ENCODE assay signal across 13 cellular contexts in genomic region chr6:149166747-149167146, GRCh38.
DNase-seq lines count a peak whose midpoint lies in the region; FAIRE-seq and TF ChIP-seq lines count a peak whose summit lies in the region.
"Had no signal": no experiment of that assay in that cellular context is flagged by ENCODE, and none has a peak within 500 bp of the region (broad histone marks: within the 10 kb centered on the region; RNA-seq: fewer than 3 reads in every experiment).

No MANE protein-coding gene starts in this region.

- no peak overlapping the region for H4K5ac ChIP-seq in H1 (ENCODE audit: insufficient read length, low read depth, low read length)

- no peak overlapping the region for H3K56ac ChIP-seq in H1 (replicated peaks; ENCODE audit: insufficient read length, low read depth, low read length)

- in situ Hi-C loops in GM23248 (cut with MboI), result no loop called here

- H3K14ac ChIP-seq in H1 (ENCODE audit: insufficient read length), result no peak overlapping the region

- TF ChIP-seq RAD21 in H1 (IDR thresholded peaks at IDR 0.05 in 1 of 2, conservative IDR thresholded peaks at IDR 0.05 in 1 of 2; ENCODE audit: low read depth in 2 of 2, low read length in 2 of 2), result no peak

- CTCF ChIA-PET in activated naive CD4-positive, alpha-beta T cell treated with anti-CD3 and anti-CD28 coated beads, Interleukin-2, amount 10 ng/mL, durations not matched to agents 7 days and 5 days (lab: Charles Lee), result interaction anchor here (1.2 kb wide), 1 partner anchor 8 kb away, joined by 4 read pairs; no protein-coding TSS in a partner anchor
- CTCF ChIA-PET in H1 (lab: Charles Lee; ENCODE audit: partially characterized antibody), result no interaction called here

- H3K4me3 Mint-ChIP-seq in activated naive CD4-positive, alpha-beta T cell treated with anti-CD3 and anti-CD28 coated beads, Interleukin-2, amount 10 ng/mL, durations not matched to agents 7 days and 5 days, result no peak overlapping the region
- H3K4me3 Mint-ChIP-seq: stimulated activated effector memory CD8-positive, alpha-beta T cell treated with anti-CD3 and anti-CD28 coated beads, Interleukin-12 subunit alpha, Interleukin-12 subunit beta, amount 100 ng/mL, for 72 hours had no signal

- H3K36me3 ChIP-seq in SJSA1, result no peaks in the 10 kb centered on the region
- H3K36me3 ChIP-seq in H1 (ENCODE audit: control insufficient read depth in 2 of 4, insufficient read depth in 4 of 4, low read length in 3 of 4), result no peaks in the 10 kb centered on the region
- H3K36me3 ChIP-seq in GM23248 (ENCODE audit: low read depth), result no peaks in the 10 kb centered on the region

- no peaks in the 10 kb centered on the region for H3F3A ChIP-seq in GM23248 (ENCODE audit: insufficient read depth)

- H4K20me1 ChIP-seq in H1 (replicated peaks in 1 of 2; ENCODE audit: control insufficient read depth in 1 of 2, insufficient read depth in 2 of 2, low read length in 2 of 2) (no peaks in the 10 kb centered on the region), GM23248 (ENCODE audit: insufficient read depth) (no peaks in the 10 kb centered on the region)

- TF ChIP-seq EP300 in H1 (IDR thresholded peaks at IDR 0.05; ENCODE audit: borderline replicate concordance in 1 of 2, low read depth in 2 of 2, low read length in 2 of 2), result no peak

- no peak overlapping the region for H2AK5ac ChIP-seq in H1 (ENCODE audit: low read depth, low read length)

- POLR2A ChIA-PET in H1 (lab: Charles Lee; ENCODE audit: partially characterized antibody), result interaction anchor here (1.0 kb wide), 1 partner anchor 131 kb away, joined by 3 read pairs; no protein-coding TSS in a partner anchor

- peak overlapping the region; percentile 57; the same call in 1 of the 2 replicates for H2AFZ ChIP-seq in H1 (ENCODE audit: low read length)
- no peak overlapping the region for H2AFZ ChIP-seq in GM23248

- H3K27ac Mint-ChIP-seq in activated naive CD4-positive, alpha-beta T cell treated with anti-CD3 and anti-CD28 coated beads, Interleukin-2, amount 10 ng/mL, durations not matched to agents 7 days and 5 days, result peak overlapping the region; percentile 1
- H3K27ac Mint-ChIP-seq: stimulated activated effector memory CD8-positive, alpha-beta T cell treated with anti-CD3 and anti-CD28 coated beads, Interleukin-12 subunit alpha, Interleukin-12 subunit beta, amount 100 ng/mL, for 72 hours had no signal

- no peak for TF ChIP-seq POLR2A in H1 (IDR thresholded peaks at IDR 0.05; ENCODE audit: control extremely low read depth in 1 of 2, low read depth in 2 of 2, low read length in 2 of 2)

- H3K4me2 ChIP-seq in H1 (ENCODE audit: insufficient read depth in 1 of 2, low read depth in 2 of 2, low read length in 2 of 2) (no peak overlapping the region), GM23248 (ENCODE audit: unreplicated experiment) (no peak overlapping the region)

- H3K4me3 ChIP-seq in SJSA1 (no peak overlapping the region), H1 (ENCODE audit: extremely low read depth in 1 of 4, insufficient read depth in 2 of 4, low read depth in 3 of 4, low read length in 4 of 4) (no peak overlapping the region), GM23248 (no peak overlapping the region)
- H3K4me3 ChIP-seq: dorsolateral prefrontal cortex had no signal

- no peak overlapping the region for H2BK5ac ChIP-seq in H1 (ENCODE audit: low read depth, low read length)

- H3K18ac ChIP-seq in H1 (ENCODE audit: extremely low read depth, low read length), result 0 out of 2 replicates have a peak overlapping the region, but pooled peaks have one; percentile 7

- H3K4me1 ChIP-seq in SJSA1 (replicated peaks), result peaks cover 32% of the 10 kb centered on the region
- no peaks in the 10 kb centered on the region for H3K4me1 ChIP-seq in H1 (replicated peaks in 1 of 4; ENCODE audit: control insufficient read depth in 3 of 4, insufficient read depth in 4 of 4, low read length in 3 of 4)
- peaks cover 6% of the 10 kb centered on the region for H3K4me1 ChIP-seq in GM23248 (ENCODE audit: insufficient read depth)

- H3K9ac ChIP-seq in H1 (replicated peaks in 1 of 4; ENCODE audit: extremely low read depth in 1 of 4, low read depth in 3 of 4, low read length in 3 of 4) (no peak overlapping the region), GM23248 (no peak overlapping the region)

- H2BK20ac ChIP-seq in H1 (ENCODE audit: low read length), result no peak overlapping the region

- WGBS in H1 (ENCODE audit: extremely low coverage in 1 of 2, insufficient coverage in 1 of 2, insufficient read length in 1 of 2, insufficient replicate concordance in 2 of 2, low coverage in 1 of 2, low lambda C conversion rate in 2 of 2, missing lambda C conversion rate in 1 of 2), 2 experiments, result 92% methylated on average over 8 of the region's 8 CpGs; no CpG with 5 or more reads in 1 of the 2 experiments
- WGBS in GM23248 (ENCODE audit: low coverage in 1 of 2, low lambda C conversion rate in 2 of 2, missing lambda C conversion rate in 2 of 2), 2 experiments, result 50 to 58% methylated on average over 8 of the region's 8 CpGs

- H3K23me2 ChIP-seq in H1 (ENCODE audit: low read depth, low read length), result no peaks in the 10 kb centered on the region

- no peak overlapping the region for H2BK15ac ChIP-seq in H1 (ENCODE audit: low read length)

- no peaks in the 10 kb centered on the region for H3K9me3 ChIP-seq in SJSA1 (replicated peaks)
- no peaks in the 10 kb centered on the region for H3K9me3 ChIP-seq in H1 (ENCODE audit: insufficient read depth in 2 of 2, low read depth in 1 of 2, low read length in 1 of 2)
- no peaks in the 10 kb centered on the region for H3K9me3 ChIP-seq in GM23248 (ENCODE audit: low read depth)

- H4K8ac ChIP-seq in H1 (ENCODE audit: extremely low read depth, insufficient read depth, low read length), result no peak overlapping the region

- no peak overlapping the region for H4K91ac ChIP-seq in H1 (replicated peaks; ENCODE audit: insufficient read length, low read length)

- no peaks in the 10 kb centered on the region for H3K79me2 ChIP-seq in H1 (ENCODE audit: control insufficient read depth in 1 of 2, insufficient read depth in 2 of 2, low read length in 2 of 2)
- no peaks in the 10 kb centered on the region for H3K79me2 ChIP-seq in GM23248 (ENCODE audit: insufficient read depth)

- no peak for DNase-seq in activated naive CD4-positive, alpha-beta T cell treated with anti-CD3 and anti-CD28 coated beads, Interleukin-2, amount 10 ng/mL, durations not matched to agents 7 days and 5 days
- DNase-seq in activated naive CD4-positive, alpha-beta T cell treated with Interleukin-2 at 50 U/mL for 16 hours, result no peak
- DNase-seq in SJSA1 (ENCODE audit: low read depth in 1 of 2, low spot score in 2 of 2) (no peak), H1 (ENCODE audit: low read depth in 1 of 2, low spot score in 2 of 2) (no peak), NCI-H1694 treated with DMSO at 0.1 percent for 48 hours (lab: John Stamatoyannopoulos, UW) (no peak), GF-D8 (lab: John Stamatoyannopoulos, UW) (no peak), AG20443 (ENCODE audit: low spot score) (no peak), GM23248 (no peak)
- DNase-seq: dorsolateral prefrontal cortex; NCI-H1694; NK-92 treated with Interleukin-12 subunit alpha and Interleukin-12 subunit beta, amount 100 ng/mL, for 24 hours; stimulated activated CD4-positive, alpha-beta T cell treated with anti-CD3 and anti-CD28 coated beads, Interleukin-2, amount 100 ng/mL, for 24 hours had no signal

- TF ChIP-seq CTCF in H1 (IDR thresholded peaks at IDR 0.05; ENCODE audit: control extremely low read depth in 1 of 3, insufficient read depth in 1 of 3, low read depth in 1 of 3, low read length in 3 of 3), result no peak

- peak overlapping the region; percentile 32; the same call in 1 of the 2 replicates for H3K27ac ChIP-seq in SJSA1
- H3K27ac ChIP-seq in H1 (ENCODE audit: low read depth, low read length), result no peak overlapping the region
- H3K27ac ChIP-seq in GM23248, result no peak overlapping the region
- H3K27ac ChIP-seq: dorsolateral prefrontal cortex had no signal

- no peaks in the 10 kb centered on the region for H3K27me3 Mint-ChIP-seq in activated naive CD4-positive, alpha-beta T cell treated with anti-CD3 and anti-CD28 coated beads, Interleukin-2, amount 10 ng/mL, durations not matched to agents 7 days and 5 days

- H3K9me3 Mint-ChIP-seq in activated naive CD4-positive, alpha-beta T cell treated with anti-CD3 and anti-CD28 coated beads, Interleukin-2, amount 10 ng/mL, durations not matched to agents 7 days and 5 days, result peaks cover 13% of the 10 kb centered on the region

- H3K9me2 ChIP-seq in GM23248 (ENCODE audit: insufficient read depth), result no peaks in the 10 kb centered on the region

- H3K36me3 Mint-ChIP-seq in activated naive CD4-positive, alpha-beta T cell treated with anti-CD3 and anti-CD28 coated beads, Interleukin-2, amount 10 ng/mL, durations not matched to agents 7 days and 5 days, result peaks cover 46% of the 10 kb centered on the region

- H2BK12ac ChIP-seq in H1 (ENCODE audit: low read depth, low read length), result peak overlapping the region; percentile 60; the same call in 1 of the 2 replicates

- H3K79me1 ChIP-seq in H1 (ENCODE audit: low read depth, low read length), result no peaks in the 10 kb centered on the region

- H2BK120ac ChIP-seq in H1 (replicated peaks; ENCODE audit: low read depth, low read length), result no peak overlapping the region

- peaks cover 50% of the 10 kb centered on the region for H3K4me1 Mint-ChIP-seq in activated naive CD4-positive, alpha-beta T cell treated with anti-CD3 and anti-CD28 coated beads, Interleukin-2, amount 10 ng/mL, durations not matched to agents 7 days and 5 days

- H3K4ac ChIP-seq in H1 (replicated peaks; ENCODE audit: insufficient read length, low read depth, low read length), result no peak overlapping the region

- FAIRE-seq in H1 (lab: Jason Lieb, UNC), result no peak

- no peak overlapping the region for H3K23ac ChIP-seq in H1 (ENCODE audit: insufficient read length)

- no peaks in the 10 kb centered on the region for H3K27me3 ChIP-seq in SJSA1 (replicated peaks)
- no peaks in the 10 kb centered on the region for H3K27me3 ChIP-seq in H1 (replicated peaks in 1 of 4; ENCODE audit: control insufficient read depth in 3 of 4, extremely low read depth in 1 of 4, insufficient read depth in 3 of 4, low read length in 3 of 4)
- no peaks in the 10 kb centered on the region; the same call in 1 of the 2 replicates for H3K27me3 ChIP-seq in GM23248 (replicated peaks; ENCODE audit: insufficient read depth)
- H3K27me3 ChIP-seq: dorsolateral prefrontal cortex had no signal

TF ChIP-seq in H1, 55 proteins besides CTCF, POLR2A, EP300 and RAD21 (continues in another document):
- no peak for TF ChIP-seq RFX5 (IDR thresholded peaks at IDR 0.05; ENCODE audit: borderline replicate concordance, low read depth, low read length)
- TF ChIP-seq, protein P1, sequence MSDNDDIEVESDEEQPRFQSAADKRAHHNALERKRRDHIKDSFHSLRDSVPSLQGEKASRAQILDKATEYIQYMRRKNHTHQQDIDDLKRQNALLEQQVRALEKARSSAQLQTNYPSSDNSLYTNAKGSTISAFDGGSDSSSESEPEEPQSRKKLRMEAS (IDR thresholded peaks at IDR 0.05), result no peak
- TF ChIP-seq SP1 (IDR thresholded peaks at IDR 0.05; ENCODE audit: low read depth, low read length), result no peak
- no peak for TF ChIP-seq TBP (IDR thresholded peaks at IDR 0.05; ENCODE audit: low read depth, low read length)
- no peak for TF ChIP-seq TCF12 (IDR thresholded peaks at IDR 0.05; ENCODE audit: low read depth, low read length)
- TF ChIP-seq KDM5A (IDR thresholded peaks at IDR 0.05; ENCODE audit: low read length), result no peak
- TF ChIP-seq POU5F1 (IDR thresholded peaks at IDR 0.05; ENCODE audit: low read depth, low read length), result no peak
